20 cellular contexts compared by ENCODE assay signal in genomic region chr14:24330973-24331674, GRCh38. TPM values are rescaled to one million over a fixed set of nuclear protein-coding genes. Genes with fewer than 3 reads are reported as not detected.
DNase-seq lines count a peak whose midpoint lies in the region; ATAC-seq, FAIRE-seq and TF ChIP-seq lines count a peak whose summit lies in the region.
"Had no signal": no experiment of that assay in that cellular context is flagged by ENCODE, and none has a peak within 500 bp of the region (broad histone marks: within the 10 kb centered on the region; RNA-seq: fewer than 3 reads in every experiment).

No MANE protein-coding gene starts in this region.

- H3K9me3 ChIP-seq in T-helper 17 cell (ENCODE audit: control insufficient read depth, low read length, poor library complexity, severe bottlenecking) (no peaks in the 10 kb centered on the region), endothelial cell of umbilical vein (replicated peaks; ENCODE audit: control insufficient read depth, insufficient read depth, low read length) (no peaks in the 10 kb centered on the region)
- H3K9me3 ChIP-seq: BE2C, HAP-1 had no signal

- H3K4me3 Mint-ChIP-seq in natural killer cell (peak overlapping the region; percentile 79), T-helper 17 cell (no peak overlapping the region), MCF 10A (ENCODE audit: unreplicated experiment) (no peak overlapping the region)
- no peak overlapping the region for H3K4me3 Mint-ChIP-seq in natural killer cell treated with Interleukin-12 subunit alpha and Interleukin-12 subunit beta and Interleukin-15 and Interleukin-18, amount 100 ng/mL, for 72 hours
- H3K4me3 Mint-ChIP-seq in stimulated activated effector memory CD8-positive, alpha-beta T cell treated with anti-CD3 and anti-CD28 coated beads, Interleukin-12 subunit alpha, Interleukin-12 subunit beta, amount 100 ng/mL, for 72 hours = no peak overlapping the region

- H3K4me1 ChIP-seq in endothelial cell of umbilical vein (ENCODE audit: control insufficient read depth, extremely low read depth, insufficient read depth, low read length) = peaks cover 29% of the 10 kb centered on the region
- H3K4me1 ChIP-seq: BE2C had no signal

- H3K27ac Mint-ChIP-seq in natural killer cell (peak overlapping the region; percentile 87 to 88), T-helper 17 cell (peak overlapping the region; percentile 94), MCF 10A (ENCODE audit: low read depth, unreplicated experiment) (no peak overlapping the region)
- H3K27ac Mint-ChIP-seq in natural killer cell treated with Interleukin-12 subunit alpha and Interleukin-12 subunit beta and Interleukin-15 and Interleukin-18, amount 100 ng/mL, for 72 hours = peak overlapping the region in 1 of 2 donors; percentile 69
- peak overlapping the region; percentile 68 for H3K27ac Mint-ChIP-seq in stimulated activated effector memory CD8-positive, alpha-beta T cell treated with anti-CD3 and anti-CD28 coated beads, Interleukin-12 subunit alpha, Interleukin-12 subunit beta, amount 100 ng/mL, for 72 hours

- BruUV-seq in endothelial cell of umbilical vein (replicated peaks; lab: Mats Ljungman, UMichigan) (no TSS peak), MCF 10A (replicated peaks; lab: Mats Ljungman, UMichigan) (no TSS peak)

- no peaks in the 10 kb centered on the region for H3K27me3 ChIP-seq in endothelial cell of umbilical vein (ENCODE audit: control insufficient read depth in 2 of 2, insufficient read depth in 2 of 2, low read length in 2 of 2)

- H3K79me2 ChIP-seq in endothelial cell of umbilical vein (ENCODE audit: control insufficient read depth, insufficient read depth, low read length) = no peaks in the 10 kb centered on the region

- TF ChIP-seq CTCF in natural killer cell (IDR thresholded peaks at IDR 0.05) (no peak), endothelial cell of umbilical vein (IDR thresholded peaks at IDR 0.05; ENCODE audit: extremely low read depth in 1 of 2, insufficient read depth in 1 of 2, low read depth in 1 of 2, low read length in 2 of 2) (no peak), MCF 10A (IDR thresholded peaks at IDR 0.05; ENCODE audit: unreplicated experiment) (no peak)

- no peak overlapping the region for H2AFZ ChIP-seq in endothelial cell of umbilical vein (ENCODE audit: low read depth, low read length)

- H3K27ac ChIP-seq in endothelial cell of umbilical vein (ENCODE audit: insufficient read depth, low read depth, low read length) = no peak overlapping the region
- H3K27ac ChIP-seq: SK-N-MC had no signal

- ATAC-seq in natural killer cell (no peak), T-helper 17 cell (no peak), HG03039 (IDR thresholded peaks at IDR 0.05; ENCODE audit: unreplicated experiment) (no peak), GM19035 (IDR thresholded peaks at IDR 0.05; ENCODE audit: unreplicated experiment) (no peak)
- no peak for ATAC-seq in natural killer cell treated with Interleukin-12 subunit alpha and Interleukin-12 subunit beta and Interleukin-15 and Interleukin-18, amount 100 ng/mL, for 72 hours
- no peak for ATAC-seq in stimulated activated effector memory CD8-positive, alpha-beta T cell treated with anti-CD3 and anti-CD28 coated beads, Interleukin-12 subunit alpha, Interleukin-12 subunit beta, amount 100 ng/mL, for 72 hours

- peaks cover 79 to 87% of the 10 kb centered on the region in 2 donors for H3K4me1 Mint-ChIP-seq in natural killer cell
- H3K4me1 Mint-ChIP-seq in natural killer cell treated with Interleukin-12 subunit alpha and Interleukin-12 subunit beta and Interleukin-15 and Interleukin-18, amount 100 ng/mL, for 72 hours (ENCODE audit: low read depth in 2 of 2) = peaks cover 58 to 65% of the 10 kb centered on the region in 2 donors
- peaks cover 47% of the 10 kb centered on the region for H3K4me1 Mint-ChIP-seq in T-helper 17 cell
- peaks cover 70% of the 10 kb centered on the region for H3K4me1 Mint-ChIP-seq in stimulated activated effector memory CD8-positive, alpha-beta T cell treated with anti-CD3 and anti-CD28 coated beads, Interleukin-12 subunit alpha, Interleukin-12 subunit beta, amount 100 ng/mL, for 72 hours
- peaks cover 7% of the 10 kb centered on the region for H3K4me1 Mint-ChIP-seq in MCF 10A (ENCODE audit: insufficient read depth, unreplicated experiment)

- no peak for FAIRE-seq in endothelial cell of umbilical vein (lab: Jason Lieb, UNC)

- H3K9me3 Mint-ChIP-seq in natural killer cell (no peaks in the 10 kb centered on the region), MCF 10A (ENCODE audit: unreplicated experiment) (no peaks in the 10 kb centered on the region)
- no peaks in the 10 kb centered on the region for H3K9me3 Mint-ChIP-seq in natural killer cell treated with Interleukin-12 subunit alpha and Interleukin-12 subunit beta and Interleukin-15 and Interleukin-18, amount 100 ng/mL, for 72 hours
- no peaks in the 10 kb centered on the region for H3K9me3 Mint-ChIP-seq in stimulated activated effector memory CD8-positive, alpha-beta T cell treated with anti-CD3 and anti-CD28 coated beads, Interleukin-12 subunit alpha, Interleukin-12 subunit beta, amount 100 ng/mL, for 72 hours

- DNase-seq in natural killer cell = no peak
- no peak for DNase-seq in natural killer cell treated with Interleukin-12 subunit alpha and Interleukin-12 subunit beta and Interleukin-15 and Interleukin-18, amount 100 ng/mL, for 72 hours (ENCODE audit: low spot score)
- DNase-seq in T-helper 17 cell = no peak
- no peak for DNase-seq in endothelial cell of umbilical vein (ENCODE audit: low read depth, low spot score)
- no peak for DNase-seq in stimulated activated effector memory CD8-positive, alpha-beta T cell treated with anti-CD3 and anti-CD28 coated beads, Interleukin-12 subunit alpha, Interleukin-12 subunit beta, amount 100 ng/mL, for 72 hours (ENCODE audit: low spot score in 2 of 2)
- no peak for DNase-seq in MCF 10A (ENCODE audit: unreplicated experiment)
- DNase-seq: BE2C, DMS79 treated with DMSO at 0.1 percent for 48 hours, IMR-90, NCI-H1105 treated with DMSO at 0.1 percent for 48 hours, NCI-H1694, NCI-H2081 treated with DMSO at 0.1 percent for 48 hours had no signal

- intact Hi-C loops in natural killer cell (cut with micrococcal nuclease) = loop anchor here (5.0 to 10.0 kb wide), 3 partner anchors 36 to 824 kb away; partner anchors contain the start of gene NFATC4
- intact Hi-C loops in endothelial cell of umbilical vein (cut with micrococcal nuclease) = no loop called here
- intact Hi-C loops in MCF 10A (cut with micrococcal nuclease) = no loop called here

- no peak overlapping the region for H3K4me2 ChIP-seq in endothelial cell of umbilical vein (ENCODE audit: insufficient read depth, low read length)

- H3K36me3 Mint-ChIP-seq in natural killer cell (peaks cover 3% of the 10 kb centered on the region), T-helper 17 cell (ENCODE audit: low read depth) (peaks cover 1% of the 10 kb centered on the region), MCF 10A (ENCODE audit: insufficient read depth, unreplicated experiment) (peaks cover 6% of the 10 kb centered on the region)
- peaks cover under 1% of the 10 kb centered on the region for H3K36me3 Mint-ChIP-seq in natural killer cell treated with Interleukin-12 subunit alpha and Interleukin-12 subunit beta and Interleukin-15 and Interleukin-18, amount 100 ng/mL, for 72 hours
- H3K36me3 Mint-ChIP-seq in stimulated activated effector memory CD8-positive, alpha-beta T cell treated with anti-CD3 and anti-CD28 coated beads, Interleukin-12 subunit alpha, Interleukin-12 subunit beta, amount 100 ng/mL, for 72 hours = peaks cover 22% of the 10 kb centered on the region

- POLR2A ChIA-PET in endothelial cell of umbilical vein (lab: Charles Lee) = no interaction called here
- POLR2A ChIA-PET in MCF 10A (lab: Yijun Ruan, JAX) = interaction anchor here (1.9 to 3.3 kb wide), 2 partner anchors 100 to 106 kb away, joined by 7 to 52 read pairs; partner anchors contain the start of genes CBLN3 and KHNYN

- H3K27me3 Mint-ChIP-seq in natural killer cell (ENCODE audit: low read depth in 2 of 2) (peaks cover 14 to 16% of the 10 kb centered on the region in 2 donors), T-helper 17 cell (peaks cover 26% of the 10 kb centered on the region), MCF 10A (ENCODE audit: insufficient read depth, unreplicated experiment) (peaks cover 11% of the 10 kb centered on the region)
- H3K27me3 Mint-ChIP-seq in natural killer cell treated with Interleukin-12 subunit alpha and Interleukin-12 subunit beta and Interleukin-15 and Interleukin-18, amount 100 ng/mL, for 72 hours = peaks cover 8 to 18% of the 10 kb centered on the region in 2 donors

- no peak overlapping the region for H3K4me3 ChIP-seq in endothelial cell of umbilical vein (replicated peaks in 1 of 3; ENCODE audit: insufficient read depth in 1 of 3, low read depth in 1 of 3, low read length in 3 of 3)
- H3K4me3 ChIP-seq: HAP-1, SK-N-MC had no signal

- no peak overlapping the region for H3K9ac ChIP-seq in endothelial cell of umbilical vein (replicated peaks; ENCODE audit: extremely low read depth, insufficient read depth, low read length)

- dilution Hi-C loops in endothelial cell of umbilical vein (cut with MboI; ENCODE audit: extremely low pct_ligation_motif_present, low sequenced_read_pairs) = no loop called here

- H3K36me3 ChIP-seq in endothelial cell of umbilical vein (ENCODE audit: control insufficient read depth in 2 of 2, extremely low read depth in 1 of 2, insufficient read depth in 2 of 2, low read length in 2 of 2) = peaks cover 0 to 8% of the 10 kb centered on the region in 2 experiments
- H3K36me3 ChIP-seq: BE2C, HAP-1 had no signal

- H4K20me1 ChIP-seq in endothelial cell of umbilical vein (replicated peaks; ENCODE audit: control insufficient read depth, extremely low read depth, insufficient read depth, low read length) = no peaks in the 10 kb centered on the region

- CTCF ChIA-PET in endothelial cell of umbilical vein (lab: Charles Lee) (interaction anchor here (0.6 to 20.1 kb wide), 9 partner anchors 13 to 216 kb away, joined by 3 to 811 read pairs (median 7); partner anchors contain the start of genes CBLN3, CIDEB, DCAF11 and KHNYN), MCF 10A (lab: Yijun Ruan, JAX) (interaction anchor here (0.6 to 16.6 kb wide), 18 partner anchors 8 to 110 kb away, joined by 3 to 626 read pairs (median 8); partner anchors contain the start of genes CBLN3, CIDEB, KHNYN and LTB4R)

- TF ChIP-seq POLR2A in endothelial cell of umbilical vein (IDR thresholded peaks at IDR 0.05; ENCODE audit: low read depth, low read length) = peak; percentile 47

- no peaks in the 10 kb centered on the region for H3K9me1 ChIP-seq in endothelial cell of umbilical vein (replicated peaks; ENCODE audit: control insufficient read depth, extremely low read depth, insufficient read depth, low read length)

RNA-seq across cellular contexts. Expression of gene ADCY4, which starts 3.7 kb away (rescaled TPM):
- total RNA-seq in natural killer cell (10 to 100 TPM in 2 of 3 donors, 1 to 10 TPM in 1; 9.8 to 17.6 (median 11.3) TPM), T-helper 17 cell (1 to 10 TPM; 5.4 to 7.9 TPM), endothelial cell of umbilical vein (84.0 and 87.0 TPM in 2 replicates), MCF 10A (2022) (not detected in 2 replicates)
- 1 to 10 TPM; 1.0 to 1.9 TPM for total RNA-seq in natural killer cell treated with Interleukin-12 subunit alpha and Interleukin-12 subunit beta and Interleukin-15 and Interleukin-18, amount 100 ng/mL, for 72 hours
- 81.6 and 101 TPM in 2 replicates for polyA plus RNA-seq in endothelial cell of umbilical vein
- polyA plus RNA-seq in endothelial cell of umbilical vein (2011; cell fraction: cytosol; rRNA removed) = 15.8 and 21.9 TPM in 2 replicates
- polyA plus RNA-seq in endothelial cell of umbilical vein (2011; cell fraction: nucleus; rRNA removed) = 689 and 864 TPM in 2 replicates
- polyA plus RNA-seq in endothelial cell of umbilical vein (2012) = 39.2 and 55.0 TPM in 2 replicates
- 76.2 and 112 TPM in 2 replicates for polyA minus RNA-seq in endothelial cell of umbilical vein
- polyA minus RNA-seq in endothelial cell of umbilical vein (2011; cell fraction: cytosol; rRNA and poly(A)+ RNA removed) = not detected
- 147 and 206 TPM in 2 replicates for polyA minus RNA-seq in endothelial cell of umbilical vein (2011; cell fraction: nucleus; rRNA and poly(A)+ RNA removed)
- total RNA-seq: A172, HT1080, IMR-90 had no signal
- polyA plus RNA-seq: IMR-90 had no signal

RNA-seq across cellular contexts. Expression of gene RIPK3, which starts 8.7 kb away (rescaled TPM):
- total RNA-seq in natural killer cell (10 to 100 TPM; 36.1 to 58.2 (median 45.5) TPM), T-helper 17 cell (10 to 100 TPM; 22.7 to 26.1 TPM), endothelial cell of umbilical vein (5.1 and 9.0 TPM in 2 replicates), MCF 10A (2022) (not detected in 2 replicates)
- total RNA-seq in natural killer cell treated with Interleukin-12 subunit alpha and Interleukin-12 subunit beta and Interleukin-15 and Interleukin-18, amount 100 ng/mL, for 72 hours = 10 to 100 TPM; 12.5 to 15.5 TPM
- 2.4 and 3.1 TPM in 2 replicates for polyA plus RNA-seq in endothelial cell of umbilical vein
- 1.7 and 1.8 TPM in 2 replicates for polyA plus RNA-seq in endothelial cell of umbilical vein (2011; cell fraction: cytosol; rRNA removed)
- polyA plus RNA-seq in endothelial cell of umbilical vein (2011; cell fraction: nucleus; rRNA removed) = 14.7 and 15.4 TPM in 2 replicates
- polyA plus RNA-seq in endothelial cell of umbilical vein (2012) = 1.4 and 2.6 TPM in 2 replicates
- 2.3 and 3.4 TPM in 2 replicates for polyA minus RNA-seq in endothelial cell of umbilical vein
- polyA minus RNA-seq in endothelial cell of umbilical vein (2011; cell fraction: cytosol; rRNA and poly(A)+ RNA removed) = not detected
- 4.3 and 7.8 TPM in 2 replicates for polyA minus RNA-seq in endothelial cell of umbilical vein (2011; cell fraction: nucleus; rRNA and poly(A)+ RNA removed)
- total RNA-seq: A172, IMR-90, LHCN-M2, NCI-H460 had no signal

RNA-seq across cellular contexts. Expression of gene LTB4R, which starts 19.8 kb away (rescaled TPM):
- total RNA-seq in natural killer cell = 10 to 100 TPM; 33.5 to 55.7 (median 49.7) TPM
- total RNA-seq in natural killer cell treated with Interleukin-12 subunit alpha and Interleukin-12 subunit beta and Interleukin-15 and Interleukin-18, amount 100 ng/mL, for 72 hours = 10 to 100 TPM; 13.2 to 37.3 TPM
- 10 to 100 TPM; 21.5 to 23.1 TPM for total RNA-seq in T-helper 17 cell
- total RNA-seq in endothelial cell of umbilical vein = 6.2 and 10.5 TPM in 2 replicates
- polyA plus RNA-seq in endothelial cell of umbilical vein = 9.1 and 11.7 TPM in 2 replicates
- 2.1 and 3.0 TPM in 2 replicates for polyA plus RNA-seq in endothelial cell of umbilical vein (2011; cell fraction: cytosol; rRNA removed)
- polyA plus RNA-seq in endothelial cell of umbilical vein (2011; cell fraction: nucleus; rRNA removed) = 79.4 and 81.1 TPM in 2 replicates
- polyA plus RNA-seq in endothelial cell of umbilical vein (2012) = 4.8 and 6.3 TPM in 2 replicates
- 4.9 and 12.2 TPM in 2 replicates for polyA minus RNA-seq in endothelial cell of umbilical vein
- 6.6 TPM for polyA minus RNA-seq in endothelial cell of umbilical vein (2011; cell fraction: cytosol; rRNA and poly(A)+ RNA removed)
- 9.5 and 11.0 TPM in 2 replicates for polyA minus RNA-seq in endothelial cell of umbilical vein (2011; cell fraction: nucleus; rRNA and poly(A)+ RNA removed)
- 15.8 and 19.9 TPM in 2 replicates for total RNA-seq in MCF 10A (2022)

RNA-seq across cellular contexts. Expression of gene LTB4R2, which starts 21.2 kb away (rescaled TPM):
- total RNA-seq in natural killer cell = 10 to 100 TPM; 27.6 to 40.5 (median 37.4) TPM
- total RNA-seq in natural killer cell treated with Interleukin-12 subunit alpha and Interleukin-12 subunit beta and Interleukin-15 and Interleukin-18, amount 100 ng/mL, for 72 hours = 10 to 100 TPM; 13.7 to 27.1 TPM
- 10 to 100 TPM; 17.3 to 23.3 TPM for total RNA-seq in T-helper 17 cell
- 9.1 and 13.1 TPM in 2 replicates for total RNA-seq in endothelial cell of umbilical vein
- 5.5 and 7.6 TPM in 2 replicates for polyA plus RNA-seq in endothelial cell of umbilical vein
- 0.49 and 1.2 TPM in 2 replicates for polyA plus RNA-seq in endothelial cell of umbilical vein (2011; cell fraction: cytosol; rRNA removed)
- 52.9 and 53.1 TPM in 2 replicates for polyA plus RNA-seq in endothelial cell of umbilical vein (2011; cell fraction: nucleus; rRNA removed)
- polyA plus RNA-seq in endothelial cell of umbilical vein (2012) = 3.5 and 4.3 TPM in 2 replicates
- 5.9 and 6.8 TPM in 2 replicates for polyA minus RNA-seq in endothelial cell of umbilical vein
- 2.3 TPM for polyA minus RNA-seq in endothelial cell of umbilical vein (2011; cell fraction: cytosol; rRNA and poly(A)+ RNA removed)
- 15.5 and 16.1 TPM in 2 replicates for polyA minus RNA-seq in endothelial cell of umbilical vein (2011; cell fraction: nucleus; rRNA and poly(A)+ RNA removed)
- 21.7 and 23.8 TPM in 2 replicates for total RNA-seq in MCF 10A (2022)

RNA-seq across cellular contexts. Expression of gene CIDEB, which starts 23.3 kb away (rescaled TPM):
- total RNA-seq in natural killer cell (10 to 100 TPM; 40.0 to 59.6 (median 46.6) TPM), T-helper 17 cell (10 to 100 TPM; 14.5 to 16.8 TPM), endothelial cell of umbilical vein (4.6 and 5.2 TPM in 2 replicates), MCF 10A (2022) (0.52 and 1.3 TPM in 2 replicates)
- 10 to 100 TPM in 1 of 2 donors, 1 to 10 TPM in 1; 6.8 to 20.2 TPM for total RNA-seq in natural killer cell treated with Interleukin-12 subunit alpha and Interleukin-12 subunit beta and Interleukin-15 and Interleukin-18, amount 100 ng/mL, for 72 hours
- 7.2 and 14.9 TPM in 2 replicates for polyA plus RNA-seq in endothelial cell of umbilical vein
- polyA plus RNA-seq in endothelial cell of umbilical vein (2011; cell fraction: cytosol; rRNA removed) = 5.4 and 5.5 TPM in 2 replicates
- 14.0 and 14.4 TPM in 2 replicates for polyA plus RNA-seq in endothelial cell of umbilical vein (2011; cell fraction: nucleus; rRNA removed)
- polyA plus RNA-seq in endothelial cell of umbilical vein (2012) = 0.76 and 2.3 TPM in 2 replicates
- 3.0 and 7.3 TPM in 2 replicates for polyA minus RNA-seq in endothelial cell of umbilical vein
- polyA minus RNA-seq in endothelial cell of umbilical vein (2011; cell fraction: cytosol; rRNA and poly(A)+ RNA removed) = 5.6 TPM
- polyA minus RNA-seq in endothelial cell of umbilical vein (2011; cell fraction: nucleus; rRNA and poly(A)+ RNA removed) = 3.5 and 4.0 TPM in 2 replicates
- total RNA-seq: A172, NCI-H460 had no signal
